In the genomic region with DNA sequence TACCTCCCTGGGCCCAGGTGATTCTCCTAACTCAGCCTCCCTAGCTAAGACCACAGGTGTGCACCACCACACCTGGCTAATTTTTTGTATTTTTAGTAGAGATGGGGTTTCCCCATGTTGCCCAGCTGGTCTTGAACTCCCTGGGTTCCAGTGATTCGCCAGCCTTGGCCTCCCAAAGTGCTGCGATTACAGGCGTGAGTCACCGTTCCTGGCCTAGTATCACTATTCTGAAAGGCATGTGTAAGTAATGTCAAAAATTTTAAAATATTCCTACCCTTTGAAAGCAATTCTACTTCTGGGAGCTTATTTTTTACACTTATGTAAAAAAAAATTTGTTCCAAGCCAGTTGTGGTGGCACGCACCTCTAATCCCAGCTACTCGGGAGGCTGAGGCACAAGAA, we compare ENCODE assay signal across 21 cellular contexts. TPM values are rescaled to one million over a fixed set of nuclear protein-coding genes. Genes with fewer than 3 reads are reported as not detected.
DNase-seq lines count a peak whose midpoint lies in the region; ATAC-seq, FAIRE-seq and TF ChIP-seq lines count a peak whose summit lies in the region.
"Had no signal": no experiment of that assay in that cellular context is flagged by ENCODE, and none has a peak within 500 bp of the region (broad histone marks: within the 10 kb centered on the region; RNA-seq: fewer than 3 reads in every experiment).

No MANE protein-coding gene starts in this region.

- FAIRE-seq in HTR-8/SVneo (lab: Jason Lieb, UNC) = no peak

- H3K79me2 ChIP-seq in GM23248 (ENCODE audit: insufficient read depth) (no peaks in the 10 kb centered on the region), trophoblast cell (ENCODE audit: control insufficient read depth, insufficient read depth, low read length, poor library complexity) (no peaks in the 10 kb centered on the region)

- WGBS in GM23248 (ENCODE audit: low coverage in 1 of 2, low lambda C conversion rate in 2 of 2, missing lambda C conversion rate in 2 of 2), 2 experiments = 77 to 84% methylated on average over 6 of the region's 6 CpGs
- no CpG with 5 or more reads among the region's 6 CpGs for WGBS in trophoblast cell (ENCODE audit: extremely low coverage, insufficient coverage, insufficient read length)
- WGBS in ovary, 3 donors = 93 to 96% (median 95%) methylated on average over 6 of the region's 6 CpGs

- H2AFZ ChIP-seq in GM23248 = no peak overlapping the region
- no peak overlapping the region for H2AFZ ChIP-seq in trophoblast cell (ENCODE audit: insufficient read depth, low read length, poor library complexity)
- H2AFZ ChIP-seq: PC-9 had no signal

- H3K9ac ChIP-seq in GM23248 (no peak overlapping the region), trophoblast cell (ENCODE audit: low read length) (no peak overlapping the region)

- TF ChIP-seq POLR2A in ovary (IDR thresholded peaks at IDR 0.05) = no peak

- H3K27ac ChIP-seq in GM23248 (no peak overlapping the region), trophoblast cell (ENCODE audit: low read depth, low read length) (no peak overlapping the region), ovary (no peak overlapping the region)
- H3K27ac ChIP-seq: left ventricle myocardium inferior, PC-9, psoas muscle, spleen, tibial nerve had no signal

- H3K23ac ChIP-seq in trophoblast cell (ENCODE audit: low read length) = no peak overlapping the region

- H3K4me2 ChIP-seq in GM23248 (ENCODE audit: unreplicated experiment) (no peak overlapping the region), trophoblast cell (ENCODE audit: low read length) (no peak overlapping the region)
- H3K4me2 ChIP-seq: PC-9 had no signal

- no peaks in the 10 kb centered on the region for H3K36me3 ChIP-seq in GM23248 (ENCODE audit: low read depth)
- peaks cover 0 to 2% of the 10 kb centered on the region in 2 experiments for H3K36me3 ChIP-seq in trophoblast cell (ENCODE audit: control insufficient read depth in 1 of 2, insufficient read depth in 2 of 2, low read length in 2 of 2)
- H3K36me3 ChIP-seq in ovary = no peaks in the 10 kb centered on the region
- H3K36me3 ChIP-seq: left ventricle myocardium inferior, spleen, tibial nerve had no signal

- H3K27me3 ChIP-seq in GM23248 (replicated peaks; ENCODE audit: insufficient read depth) = 0 out of 2 replicates have a peak, but pooled peaks cover 5% of the 10 kb centered on the region
- no peaks in the 10 kb centered on the region for H3K27me3 ChIP-seq in trophoblast cell (ENCODE audit: insufficient read depth, low read length)
- no peaks in the 10 kb centered on the region for H3K27me3 ChIP-seq in ovary
- H3K27me3 ChIP-seq: spleen, tibial nerve had no signal

- no peak for ATAC-seq in HG03521 (IDR thresholded peaks at IDR 0.05; ENCODE audit: unreplicated experiment)
- ATAC-seq: esophagus mucosa, psoas muscle had no signal

- no peak overlapping the region for H4K8ac ChIP-seq in trophoblast cell (ENCODE audit: low read depth, low read length)

- intact Hi-C loops in ovary (cut with DNase I) = no loop called here

- in situ Hi-C loops in GM23248 (cut with MboI) = no loop called here

- H3K4me3 ChIP-seq in GM23248 = no peak overlapping the region
- H3K4me3 ChIP-seq in epithelial cell of esophagus (ENCODE audit: low read length) = no peak overlapping the region
- no peak overlapping the region for H3K4me3 ChIP-seq in trophoblast cell (ENCODE audit: low read depth, low read length)
- no peak overlapping the region for H3K4me3 ChIP-seq in ovary
- H3K4me3 ChIP-seq: left ventricle myocardium inferior, PC-9, psoas muscle, spleen, tibial nerve had no signal

- H3K4me1 ChIP-seq in GM23248 (ENCODE audit: insufficient read depth) = no peaks in the 10 kb centered on the region
- H3K4me1 ChIP-seq in trophoblast cell (ENCODE audit: control insufficient read depth in 1 of 2, insufficient read depth in 2 of 2, low read length in 2 of 2) = peaks cover 0 to 2% of the 10 kb centered on the region in 2 experiments
- no peaks in the 10 kb centered on the region for H3K4me1 ChIP-seq in ovary (ENCODE audit: insufficient read depth)
- H3K4me1 ChIP-seq: left ventricle myocardium inferior, psoas muscle, spleen had no signal

- peak; percentile 32 for DNase-seq in GM23248
- peak; percentile 58 for DNase-seq in NCI-H226
- peak; percentile 39 for DNase-seq in epithelial cell of esophagus (ENCODE audit: low read depth)
- DNase-seq in trophoblast cell = peak; percentile 70 to 77
- no peak for DNase-seq in HTR-8/SVneo (ENCODE audit: insufficient read length, low spot score)
- DNase-seq in ovary = no peak
- DNase-seq: activated CD4-positive, alpha-beta T cell treated with anti-CD3 and anti-CD28 coated beads, Interleukin-2, amount 50 U/mL, for 1 hour; activated gamma-delta T cell; COR-L47; effector CD4-positive, alpha-beta T cell; left ventricle myocardium inferior; NCI-H1694 treated with DMSO at 0.1 percent for 48 hours; nephron progenitor cell; psoas muscle; spleen; stimulated activated CD4-positive, alpha-beta T cell treated with anti-CD3 and anti-CD28 coated beads, Interleukin-4, amount 100 ng/mL, for 24 hours; T-helper 1 cell had no signal

- H4K20me1 ChIP-seq in GM23248 (ENCODE audit: insufficient read depth) = no peaks in the 10 kb centered on the region

- H3K9me3 ChIP-seq in GM23248 (ENCODE audit: low read depth) = no peaks in the 10 kb centered on the region
- H3K9me3 ChIP-seq in trophoblast cell (ENCODE audit: insufficient read depth, low read depth, low read length) = peaks cover 3% of the 10 kb centered on the region
- no peaks in the 10 kb centered on the region for H3K9me3 ChIP-seq in ovary
- H3K9me3 ChIP-seq: left ventricle myocardium inferior, psoas muscle, tibial nerve had no signal

- H2BK120ac ChIP-seq in trophoblast cell (ENCODE audit: insufficient read depth, low read length, poor library complexity) = no peak overlapping the region

- no peaks in the 10 kb centered on the region for H3F3A ChIP-seq in GM23248 (ENCODE audit: insufficient read depth)

- H4K12ac ChIP-seq in trophoblast cell (ENCODE audit: low read depth, low read length) = no peak overlapping the region

- H4K91ac ChIP-seq in trophoblast cell (ENCODE audit: low read depth, low read length) = no peak overlapping the region

- H3K14ac ChIP-seq in trophoblast cell (ENCODE audit: low read length) = no peak overlapping the region

- TF ChIP-seq EP300 in ovary (IDR thresholded peaks at IDR 0.05) = no peak

- H2BK12ac ChIP-seq in trophoblast cell (ENCODE audit: low read length) = no peak overlapping the region

- H3K79me1 ChIP-seq in trophoblast cell (ENCODE audit: low read length) = no peaks in the 10 kb centered on the region

- no peak for TF ChIP-seq CTCF in epithelial cell of esophagus (IDR thresholded peaks at IDR 0.05; ENCODE audit: insufficient read depth, low read depth, low read length, missing control alignments)
- no peak for TF ChIP-seq CTCF in ovary (IDR thresholded peaks at IDR 0.05)

- H2BK5ac ChIP-seq in trophoblast cell (ENCODE audit: low read depth, low read length, poor library complexity) = no peak overlapping the region

- no peak overlapping the region for H2AK5ac ChIP-seq in trophoblast cell (ENCODE audit: low read length)

- H3K9me2 ChIP-seq in GM23248 (ENCODE audit: insufficient read depth) = no peaks in the 10 kb centered on the region

- H3K18ac ChIP-seq in trophoblast cell (ENCODE audit: low read length) = no peak overlapping the region

- H3K4ac ChIP-seq in trophoblast cell (ENCODE audit: low read depth, low read length) = no peak overlapping the region

RNA-seq across cellular contexts. Expression of a gene that starts 27.1 kb away (rescaled TPM):
- 14.4 and 16.7 TPM in 2 replicates for total RNA-seq in GM23248 (2014; rRNA removed; shearing (Covaris generic))
- polyA plus RNA-seq in GM23248 (2016; fragmentation: Nextera tagmentation; extraction: Ambion mirVana) (6.4 TPM in 2 replicates), ovary (10 to 100 TPM; 28.8 to 38.9 TPM)
- polyA plus RNA-seq in trophoblast cell (2013) = 62.1 and 62.2 TPM in 2 replicates
- total RNA-seq in ovary = 10 to 100 TPM; 25.8 to 58.1 (median 43.8) TPM

Comparison
In these comparisons a context has a peak if more than half of its experiments do, and no peak if none do; other contexts are left out.
1. DNase-seq: peak in GM23248 (single experiment), NCI-H226 (single experiment), epithelial cell of esophagus (single experiment) and trophoblast cell (2 of 2); none in HTR-8/SVneo (single experiment) and ovary (0 of 5).